In the genomic region with DNA sequence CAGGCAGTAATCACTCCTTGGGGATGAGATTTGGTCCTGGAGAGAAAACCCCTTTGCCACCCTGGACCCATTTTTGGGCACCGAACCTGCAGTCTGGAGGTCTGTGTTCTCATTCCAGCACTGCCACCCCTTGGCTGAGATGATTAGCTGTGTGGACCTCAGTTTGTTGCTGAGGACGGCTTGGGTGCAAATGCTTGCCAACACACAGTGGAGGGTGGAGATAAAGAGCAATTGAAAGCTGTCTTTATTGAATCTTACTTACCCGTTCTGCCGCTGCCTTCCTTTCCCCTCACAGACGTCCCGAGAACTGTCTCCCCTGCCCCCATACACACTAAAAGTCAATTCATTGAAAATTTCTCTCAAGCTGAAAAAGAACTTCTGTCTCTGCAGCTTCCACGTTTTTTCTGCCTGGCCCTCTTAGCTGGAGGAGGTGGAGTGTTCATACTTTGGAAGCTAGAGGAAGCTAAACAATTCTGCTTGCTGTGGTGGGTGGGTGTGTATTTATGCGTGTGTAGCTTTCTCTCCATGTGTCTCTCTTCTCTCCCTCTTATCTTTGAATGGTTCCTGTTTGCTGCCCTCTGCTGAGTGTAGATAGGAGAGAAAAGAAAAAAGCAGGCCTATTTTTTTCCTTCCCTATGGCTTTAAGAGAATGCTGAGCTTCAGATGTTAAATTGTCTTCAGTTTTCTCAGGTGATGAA, we compare ENCODE assay signal across 8 cellular contexts. TPM values are rescaled to one million over a fixed set of nuclear protein-coding genes. Genes with fewer than 3 reads are reported as not detected.
A peak's percentile ranks its signal among the peaks of the same experiment; 100 is the strongest.
DNase-seq lines count a peak whose midpoint lies in the region; ATAC-seq, FAIRE-seq and TF ChIP-seq lines count a peak whose summit lies in the region.

No MANE protein-coding gene starts in this region.

- no TSS peak for BruUV-seq in HepG2 (replicated peaks; lab: Mats Ljungman, UMichigan)

- WGBS in HepG2 (ENCODE audit: low lambda C conversion rate) = 71% methylated on average over 7 of the region's 8 CpGs

- no peak overlapping the region for H3K4me2 ChIP-seq in HepG2 (ENCODE audit: low read depth, low read length)

- peaks cover 37% of the 10 kb centered on the region for H3K4me1 ChIP-seq in HepG2 (ENCODE audit: insufficient read depth, low read length)

- no peak for TF ChIP-seq RAD21 in HepG2 (CRISPR knock-in tag; IDR thresholded peaks at IDR 0.05)

- peak; percentile 68 for ATAC-seq in HepG2
- no peak for ATAC-seq in HG03342 (IDR thresholded peaks at IDR 0.05; ENCODE audit: unreplicated experiment)
- ATAC-seq in HG02642 (IDR thresholded peaks at IDR 0.05; ENCODE audit: poor library complexity, unreplicated experiment) = no peak

- CTCF ChIA-PET in HepG2 (lab: Yijun Ruan, JAX; ENCODE audit: low intra/inter-chr PET ratio, low total read pairs) = interaction anchor here (0.8 kb wide), 1 partner anchor 125 kb away, joined by 3 read pairs; no protein-coding TSS in a partner anchor

- no peak overlapping the region for H3K27ac ChIP-seq in HepG2 (ENCODE audit: extremely low read length, insufficient read depth, low read length)

- no peaks in the 10 kb centered on the region for H3K27me3 ChIP-seq in HepG2 (ENCODE audit: control insufficient read depth in 1 of 2, insufficient read depth in 2 of 2, low read length in 2 of 2)

- H3K36me3 ChIP-seq in HepG2 (replicated peaks in 1 of 2; ENCODE audit: control insufficient read depth in 1 of 2, insufficient read depth in 2 of 2, low read length in 2 of 2) = peaks cover 0 to 2% of the 10 kb centered on the region in 2 experiments; a peak in 1 of 5 replicates

- in situ Hi-C loops in astrocyte of the cerebellum (cut with HindIII; ENCODE audit: low sequenced_read_pairs) = loop anchor here (5.0 kb wide), 1 partner anchor 35 kb away; no protein-coding TSS in a partner anchor
- in situ Hi-C loops in HepG2 (cut with HindIII; ENCODE audit: extremely low pct_ligation_motif_present, low pct_unique_long_range_greater_than_20kb) = no loop called here

- FAIRE-seq in HepG2 (lab: Jason Lieb, UNC) = peak; percentile 74

- no peak overlapping the region for H2AFZ ChIP-seq in HepG2 (ENCODE audit: low read length)

- H3K9ac ChIP-seq in HepG2 (ENCODE audit: insufficient read depth, low read depth, low read length) = no peak overlapping the region

- TF ChIP-seq CTCF in astrocyte of the cerebellum (IDR thresholded peaks at IDR 0.05; ENCODE audit: low read depth, low read length, missing control alignments) (peak; percentile 53), HepG2 (CRISPR knock-in tag; IDR thresholded peaks at IDR 0.05) (peak; percentile 45)

- H3K9me3 ChIP-seq in HepG2 (ENCODE audit: low read length) = no peaks in the 10 kb centered on the region

- POLR2A ChIA-PET in HepG2 (lab: Yijun Ruan, JAX) = interaction anchor here (0.7 kb wide), 1 partner anchor 8 kb away, joined by 3 read pairs; no protein-coding TSS in a partner anchor

- no peak for TF ChIP-seq POLR2A in HepG2 (IDR thresholded peaks at IDR 0.05; ENCODE audit: insufficient read depth in 1 of 2, low read depth in 2 of 2, low read length in 2 of 2)

- peak; percentile 28 for DNase-seq in NCI-H748 (lab: John Stamatoyannopoulos, UW; ENCODE audit: unreplicated experiment)
- DNase-seq in NCI-H748 treated with DMSO at 0.1 percent for 48 hours (lab: John Stamatoyannopoulos, UW) = no peak
- peak; percentile 59 for DNase-seq in M059J (ENCODE audit: low read depth)
- DNase-seq in astrocyte of the cerebellum (ENCODE audit: low read depth) = peak; percentile 20
- DNase-seq in HepG2 (ENCODE audit: low spot score) = peak; percentile 46
- no peak for DNase-seq in occipital lobe (lab: John Stamatoyannopoulos, UW)

- H4K20me1 ChIP-seq in HepG2 (ENCODE audit: insufficient read depth, low read length) = no peaks in the 10 kb centered on the region

- H3K79me2 ChIP-seq in HepG2 (ENCODE audit: insufficient read depth, low read length) = no peaks in the 10 kb centered on the region

- TF ChIP-seq EP300 in HepG2 (IDR thresholded peaks at IDR 0.05; ENCODE audit: low read depth in 2 of 2, low read length in 2 of 2) = no peak
- no peak for TF ChIP-seq EP300 in HepG2 (CRISPR knock-in tag; IDR thresholded peaks at IDR 0.05; ENCODE audit: borderline replicate concordance)

- H3K4me3 ChIP-seq in astrocyte of the cerebellum (ENCODE audit: low read depth, low read length) (no peak overlapping the region), HepG2 (replicated peaks in 1 of 3; ENCODE audit: insufficient read depth in 1 of 3, low read depth in 2 of 3, low read length in 3 of 3) (no peak overlapping the region)

- intact Hi-C loops in HepG2 (cut with micrococcal nuclease; ENCODE audit: unreplicated experiment) = loop anchor here (5.0 kb wide), 1 partner anchor 225 kb away; no protein-coding TSS in a partner anchor

TF ChIP-seq in HepG2, 621 proteins besides CTCF, POLR2A, EP300 and RAD21:
- TF ChIP-seq, protein P1, sequence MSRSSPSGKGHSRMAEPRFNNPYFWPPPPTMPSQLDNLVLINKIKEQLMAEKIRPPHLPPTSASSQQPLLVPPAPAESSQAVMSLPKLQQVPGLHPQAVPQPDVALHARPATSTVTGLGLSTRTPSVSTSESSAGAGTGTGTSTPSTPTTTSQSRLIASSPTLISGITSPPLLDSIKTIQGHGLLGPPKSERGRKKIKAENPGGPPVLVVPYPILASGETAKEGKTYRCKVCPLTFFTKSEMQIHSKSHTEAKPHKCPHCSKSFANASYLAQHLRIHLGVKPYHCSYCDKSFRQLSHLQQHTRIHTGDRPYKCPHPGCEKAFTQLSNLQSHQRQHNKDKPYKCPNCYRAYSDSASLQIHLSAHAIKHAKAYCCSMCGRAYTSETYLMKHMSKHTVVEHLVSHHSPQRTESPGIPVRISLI (CRISPR knock-in tag; IDR thresholded peaks at IDR 0.05; ENCODE audit: borderline replicate concordance) = peak; percentile 46; the same call in 1 of the 2 replicates
- TF ChIP-seq SAP130 (CRISPR knock-in tag; IDR thresholded peaks at IDR 0.05; ENCODE audit: low read depth) = 0 out of 2 replicates have a peak, but pooled peaks have one; percentile 18
- TF ChIP-seq ZNF546 (CRISPR knock-in tag; conservative IDR thresholded peaks at IDR 0.05) = no peak
- 0 out of 3 replicates have a peak, but pooled peaks have one; percentile 15 for TF ChIP-seq MXI1 (IDR thresholded peaks at IDR 0.05; ENCODE audit: borderline replicate concordance, low read depth, low read length)
- 0 out of 2 replicates have a peak, but pooled peaks have one; percentile 29 for TF ChIP-seq SMC3 (IDR thresholded peaks at IDR 0.05; ENCODE audit: low read length)

RNA-seq across cellular contexts. Expression of gene GALNT10, which starts 6.6 kb away (rescaled TPM):
- total RNA-seq in M059J (2014; rRNA removed; shearing (Covaris generic)) = 27.2 and 45.4 TPM in 2 replicates
- total RNA-seq in HepG2 (2016; rRNA removed; fragmentation: Illumina TruSeq; extraction: Trizol) (6.2 and 8.1 TPM in 2 replicates), occipital lobe (10.1 TPM)
- total RNA-seq in HepG2 (2016; cell fraction: cytosol; rRNA removed; fragmentation: Illumina TruSeq; extraction: Trizol; ENCODE audit: low read depth) = 1.3 and 1.5 TPM in 2 replicates
- total RNA-seq in HepG2 (2016; cell fraction: insoluble cytoplasmic fraction; rRNA removed; fragmentation: Illumina TruSeq; extraction: Trizol) = 4.7 and 8.5 TPM in 2 replicates
- total RNA-seq in HepG2 (2016; cell fraction: membrane; rRNA removed; fragmentation: Illumina TruSeq; extraction: Trizol) = 5.1 and 5.4 TPM in 2 replicates
- 8.2 and 10.9 TPM in 2 replicates for total RNA-seq in HepG2 (2016; cell fraction: nucleus; rRNA removed; fragmentation: Illumina TruSeq; extraction: Trizol)
- polyA plus RNA-seq in HepG2 (2011; rRNA removed) = 11.2 and 12.0 TPM in 2 replicates
- polyA plus RNA-seq in HepG2 (2011; cell fraction: cytosol; rRNA removed) = 5.5 and 5.6 TPM in 2 replicates
- 7.2 and 9.6 TPM in 2 replicates for polyA plus RNA-seq in HepG2 (2011; cell fraction: nucleus; rRNA removed)
- 3.6 and 5.9 TPM in 2 replicates for polyA plus RNA-seq in HepG2 (2012)
- 1.3 and 1.9 TPM in 2 replicates for polyA plus RNA-seq in HepG2 (2016; cell fraction: cytosol; fragmentation: Illumina TruSeq; extraction: Trizol; ENCODE audit: low read depth)
- polyA plus RNA-seq in HepG2 (2016; cell fraction: insoluble cytoplasmic fraction; fragmentation: Illumina TruSeq; extraction: Trizol; ENCODE audit: low read depth) = 4.3 and 5.7 TPM in 2 replicates
- polyA plus RNA-seq in HepG2 (2016; cell fraction: membrane; fragmentation: Illumina TruSeq; extraction: Trizol; ENCODE audit: low read depth) = 2.6 and 3.0 TPM in 2 replicates
- 10.3 and 10.9 TPM in 2 replicates for polyA plus RNA-seq in HepG2 (2016; cell fraction: nucleus; fragmentation: Illumina TruSeq; extraction: Trizol; ENCODE audit: insufficient read depth, low read depth)
- 25.4 and 54.7 TPM in 2 replicates for polyA minus RNA-seq in HepG2 (2011; rRNA and poly(A)+ RNA removed; ENCODE audit: low replicate concordance)
- 6.4 and 7.0 TPM in 2 replicates for polyA minus RNA-seq in HepG2 (2011; cell fraction: cytosol; rRNA and poly(A)+ RNA removed)
- polyA minus RNA-seq in HepG2 (2011; cell fraction: nucleus; rRNA and poly(A)+ RNA removed) = 7.5 and 8.5 TPM in 2 replicates

Comparison
In these comparisons a context has a peak if more than half of its experiments do, and no peak if none do; other contexts are left out.
1. DNase-seq: peak in NCI-H748 (single experiment), M059J (single experiment), astrocyte of the cerebellum (single experiment) and HepG2 (single experiment); none in NCI-H748 treated with DMSO at 0.1 percent for 48 hours (single experiment) and occipital lobe (single experiment).